ENCODE assay signal across 15 cellular contexts in genomic region chr12:12836571-12836970, GRCh38. TPM values are rescaled to one million over a fixed set of nuclear protein-coding genes. Genes with fewer than 3 reads are reported as not detected.
DNase-seq lines count a peak whose midpoint lies in the region; ATAC-seq, FAIRE-seq and TF ChIP-seq lines count a peak whose summit lies in the region.
"Had no signal": no experiment of that assay in that cellular context is flagged by ENCODE, and none has a peak within 500 bp of the region (broad histone marks: within the 10 kb centered on the region; RNA-seq: fewer than 3 reads in every experiment).

No MANE protein-coding gene starts in this region.

- no peak overlapping the region for H3K4me3 ChIP-seq in CD4-positive, CD25-positive, alpha-beta regulatory T cell (ENCODE audit: low read depth, low read length)
- H3K4me3 ChIP-seq in hepatocyte: no peak overlapping the region
- no peak overlapping the region for H3K4me3 ChIP-seq in small intestine (ENCODE audit: low read depth in 1 of 2, low read length in 2 of 2)
- no peak overlapping the region for H3K4me3 ChIP-seq in WERI-Rb-1 (ENCODE audit: low read depth, low read length)
- H3K4me3 ChIP-seq: skin epidermis, uterus had no signal

- no peak for FAIRE-seq in small intestine (lab: Jason Lieb, UNC)

- H3K4me1 Mint-ChIP-seq in CD4-positive, CD25-positive, alpha-beta regulatory T cell: peaks cover 12 to 34% (median 26%) of the 10 kb centered on the region in 4 donors

- H3K27me3 Mint-ChIP-seq in CD4-positive, CD25-positive, alpha-beta regulatory T cell: no peaks in the 10 kb centered on the region
- H3K27me3 Mint-ChIP-seq: activated CD4-positive, alpha-beta T cell treated with anti-CD3 and anti-CD28 coated beads for 36 hours; activated naive CD8-positive, alpha-beta T cell had no signal

- H2AFZ ChIP-seq in hepatocyte: no peak overlapping the region

- H3K27ac ChIP-seq in CD4-positive, CD25-positive, alpha-beta regulatory T cell (ENCODE audit: insufficient read depth, low read length, poor library complexity, severe bottlenecking): no peak overlapping the region
- peak overlapping the region; percentile 97 for H3K27ac ChIP-seq in hepatocyte
- H3K27ac ChIP-seq in small intestine (ENCODE audit: low read depth in 1 of 2, low read length in 1 of 2): peak overlapping the region; percentile 40 to 48
- H3K27ac ChIP-seq in WERI-Rb-1: no peak overlapping the region
- H3K27ac ChIP-seq: uterus had no signal

- no peaks in the 10 kb centered on the region for H3K27me3 ChIP-seq in CD4-positive, CD25-positive, alpha-beta regulatory T cell (ENCODE audit: control insufficient read depth, insufficient read depth, low read length)
- H3K27me3 ChIP-seq in hepatocyte: no peaks in the 10 kb centered on the region
- H3K27me3 ChIP-seq in small intestine (ENCODE audit: control insufficient read depth in 2 of 2, insufficient read depth in 2 of 2, low read length in 2 of 2): no peaks in the 10 kb centered on the region
- H3K27me3 ChIP-seq in WERI-Rb-1 (ENCODE audit: insufficient read depth, low read depth, severe bottlenecking): no peaks in the 10 kb centered on the region
- H3K27me3 ChIP-seq: uterus had no signal

- no peaks in the 10 kb centered on the region for H4K20me1 ChIP-seq in hepatocyte (ENCODE audit: insufficient read depth, poor library complexity, severe bottlenecking)

- no peak overlapping the region for H3K4me3 Mint-ChIP-seq in CD4-positive, CD25-positive, alpha-beta regulatory T cell
- H3K4me3 Mint-ChIP-seq: activated CD4-positive, alpha-beta T cell treated with anti-CD3 and anti-CD28 coated beads for 36 hours; activated naive CD8-positive, alpha-beta T cell; H9 had no signal

- H3K9me3 ChIP-seq in CD4-positive, CD25-positive, alpha-beta regulatory T cell (ENCODE audit: control insufficient read depth in 2 of 2, low read length in 2 of 2): no peaks in the 10 kb centered on the region
- no peaks in the 10 kb centered on the region for H3K9me3 ChIP-seq in hepatocyte (ENCODE audit: low read depth)
- no peaks in the 10 kb centered on the region for H3K9me3 ChIP-seq in small intestine (ENCODE audit: control insufficient read depth, low read depth)
- no peaks in the 10 kb centered on the region for H3K9me3 ChIP-seq in WERI-Rb-1 (ENCODE audit: severe bottlenecking)
- H3K9me3 ChIP-seq: uterus had no signal

- H3K4me1 ChIP-seq in CD4-positive, CD25-positive, alpha-beta regulatory T cell (ENCODE audit: control insufficient read depth, insufficient read depth, low read length, poor library complexity, severe bottlenecking): peaks cover 18% of the 10 kb centered on the region
- H3K4me1 ChIP-seq in hepatocyte (ENCODE audit: insufficient read depth): peaks cover 29% of the 10 kb centered on the region
- peaks cover 5 to 7% of the 10 kb centered on the region in 2 donors for H3K4me1 ChIP-seq in small intestine (ENCODE audit: control insufficient read depth in 2 of 2, insufficient read depth in 1 of 2, low read depth in 1 of 2, low read length in 1 of 2)
- H3K4me1 ChIP-seq: uterus had no signal

- H3K36me3 Mint-ChIP-seq in CD4-positive, CD25-positive, alpha-beta regulatory T cell: peaks cover 24% of the 10 kb centered on the region

- H3K27ac Mint-ChIP-seq in CD4-positive, CD25-positive, alpha-beta regulatory T cell: peak overlapping the region in 2 of 3 donors; percentile 49 to 97

- no peaks in the 10 kb centered on the region for H3K9me2 ChIP-seq in hepatocyte (replicated peaks; ENCODE audit: insufficient read depth)

- ATAC-seq in CD4-positive, CD25-positive, alpha-beta regulatory T cell (ENCODE audit: low read depth in 2 of 2): no peak
- no peak for ATAC-seq in HG02885 (IDR thresholded peaks at IDR 0.05; ENCODE audit: poor library complexity, unreplicated experiment)
- ATAC-seq in GM18868 (IDR thresholded peaks at IDR 0.05; ENCODE audit: unreplicated experiment): no peak

- peaks cover 20% of the 10 kb centered on the region for H3K36me3 ChIP-seq in CD4-positive, CD25-positive, alpha-beta regulatory T cell (ENCODE audit: control insufficient read depth, insufficient read depth, low read length)
- no peaks in the 10 kb centered on the region for H3K36me3 ChIP-seq in hepatocyte (replicated peaks; ENCODE audit: insufficient read depth, low read depth)
- H3K36me3 ChIP-seq in small intestine (ENCODE audit: control insufficient read depth in 2 of 2, insufficient read depth in 2 of 2, low read length in 2 of 2): peaks cover 3 to 6% of the 10 kb centered on the region in 2 donors
- peaks cover 16% of the 10 kb centered on the region for H3K36me3 ChIP-seq in WERI-Rb-1
- H3K36me3 ChIP-seq: uterus had no signal

- peak overlapping the region; percentile 12 for H3K4me2 ChIP-seq in hepatocyte

- no peaks in the 10 kb centered on the region for H3K9me3 Mint-ChIP-seq in CD4-positive, CD25-positive, alpha-beta regulatory T cell
- H3K9me3 Mint-ChIP-seq: H9 had no signal

- DNase-seq in CD4-positive, CD25-positive, alpha-beta regulatory T cell: no peak
- peak; percentile 73 for DNase-seq in HT-29 (ENCODE audit: low spot score)
- no peak for DNase-seq in hepatocyte (ENCODE audit: low spot score)
- peak; percentile 86 for DNase-seq in small intestine
- DNase-seq in T-helper 2 cell: no peak
- no peak for DNase-seq in WERI-Rb-1
- DNase-seq: cerebellar nuclear complex; effector memory CD4-positive, alpha-beta T cell had no signal

- no peaks in the 10 kb centered on the region for H3K79me2 ChIP-seq in hepatocyte

- no peak for TF ChIP-seq CTCF in hepatocyte (IDR thresholded peaks at IDR 0.05; ENCODE audit: poor library complexity)
- TF ChIP-seq CTCF in WERI-Rb-1 (IDR thresholded peaks at IDR 0.05; ENCODE audit: low read depth, low read length): no peak

- 70% methylated on average over 6 of the region's 6 CpGs for WGBS in hepatocyte (ENCODE audit: low lambda C conversion rate, missing lambda C conversion rate)
- WGBS in small intestine, 3 donors: 19 to 65% (median 29%) methylated on average over 6 of the region's 6 CpGs

RNA-seq across cellular contexts. Expression of gene DDX47, which starts 23.4 kb away (rescaled TPM):
- 117 TPM for total RNA-seq in CD4-positive, CD25-positive, alpha-beta regulatory T cell
- 10 to 100 TPM; 63.2 to 83.9 (median 72.0) TPM for polyA plus RNA-seq in CD4-positive, CD25-positive, alpha-beta regulatory T cell
- 39.4 and 46.9 TPM in 2 replicates for total RNA-seq in HT-29 (2014; rRNA removed; shearing (Covaris generic))
- 69.4 and 74.4 TPM in 2 replicates for total RNA-seq in hepatocyte
- polyA plus RNA-seq in hepatocyte (51.6 and 56.2 TPM in 2 replicates), small intestine (10 to 100 TPM; 25.5 to 33.6 (median 33.5) TPM)

RNA-seq across cellular contexts. Expression of gene APOLD1, which starts 51.1 kb away (rescaled TPM):
- total RNA-seq in CD4-positive, CD25-positive, alpha-beta regulatory T cell: 3.9 TPM
- 1 to 10 TPM; 1.9 to 3.1 (median 2.7) TPM for polyA plus RNA-seq in CD4-positive, CD25-positive, alpha-beta regulatory T cell
- 2.1 and 2.4 TPM in 2 replicates for total RNA-seq in HT-29 (2014; rRNA removed; shearing (Covaris generic))
- 5.6 and 6.0 TPM in 2 replicates for total RNA-seq in hepatocyte
- 1.5 and 3.8 TPM in 2 replicates for polyA plus RNA-seq in hepatocyte
- 10 to 100 TPM in 1 of 3 donors, 1 to 10 TPM in 1, under 1 TPM in 1; 0.22 to 29.9 (median 1.9) TPM for polyA plus RNA-seq in small intestine

RNA-seq across cellular contexts. Expression of gene GPRC5A, which starts 54.8 kb away (rescaled TPM):
- 0.20 TPM for total RNA-seq in CD4-positive, CD25-positive, alpha-beta regulatory T cell
- polyA plus RNA-seq in CD4-positive, CD25-positive, alpha-beta regulatory T cell: not detected
- 162 and 185 TPM in 2 replicates for total RNA-seq in HT-29 (2014; rRNA removed; shearing (Covaris generic))
- total RNA-seq in hepatocyte: 49.8 and 60.2 TPM in 2 replicates
- polyA plus RNA-seq in hepatocyte: 80.4 and 97.0 TPM in 2 replicates
- polyA plus RNA-seq in small intestine: 10 to 100 TPM; 13.2 to 28.6 (median 15.8) TPM

Comparison
In these comparisons a context has a peak if more than half of its experiments do, and no peak if none do; other contexts are left out.
1. DNase-seq: peak in HT-29 (single experiment) and small intestine (single experiment); none in CD4-positive, CD25-positive, alpha-beta regulatory T cell (0 of 3), hepatocyte (single experiment), T-helper 2 cell (0 of 5) and WERI-Rb-1 (single experiment).
2. H3K27ac ChIP-seq: peak in hepatocyte (single experiment) and small intestine (2 of 2); none in CD4-positive, CD25-positive, alpha-beta regulatory T cell (single experiment) and WERI-Rb-1 (single experiment).
3. RNA of gene GPRC5A, which starts 54.8 kb away (total RNA-seq): 162 to 185 TPM in HT-29 and 49.8 to 60.2 TPM in hepatocyte; 0.20 TPM in CD4-positive, CD25-positive, alpha-beta regulatory T cell (single experiment); every median in the first group is over 10 times any median in the second.